Comparison of ENCODE assay signal across 1 cellular context in genomic region chr3:73098873-73099272, GRCh38.
TF ChIP-seq lines count a peak whose summit lies in the region.

No MANE protein-coding gene starts in this region.

TF ChIP-seq in GM23338, 12 proteins besides CTCF, POLR2A, EP300 and RAD21 (continued from another document):
- no peak for TF ChIP-seq ZNF462 (CRISPR knock-in tag; IDR thresholded peaks at IDR 0.05)
- TF ChIP-seq ETS1 (IDR thresholded peaks at IDR 0.05): no peak
- TF ChIP-seq ZNF331 (CRISPR knock-in tag; IDR thresholded peaks at IDR 0.05; ENCODE audit: low read depth): no peak
- no peak for TF ChIP-seq POLR2AphosphoS5 (IDR thresholded peaks at IDR 0.05; ENCODE audit: low read depth)
- no peak for TF ChIP-seq EZH2phosphoT487 (IDR thresholded peaks at IDR 0.05; ENCODE audit: unreplicated experiment)
- no peak for TF ChIP-seq CREB1 (CRISPR knock-in tag; IDR thresholded peaks at IDR 0.05; ENCODE audit: low read depth)
- TF ChIP-seq ZNF114 (CRISPR knock-in tag; IDR thresholded peaks at IDR 0.05): no peak
- TF ChIP-seq REST (IDR thresholded peaks at IDR 0.05; ENCODE audit: unreplicated experiment): no peak
